ENCODE assay signal across 24 cellular contexts in the genomic region with DNA sequence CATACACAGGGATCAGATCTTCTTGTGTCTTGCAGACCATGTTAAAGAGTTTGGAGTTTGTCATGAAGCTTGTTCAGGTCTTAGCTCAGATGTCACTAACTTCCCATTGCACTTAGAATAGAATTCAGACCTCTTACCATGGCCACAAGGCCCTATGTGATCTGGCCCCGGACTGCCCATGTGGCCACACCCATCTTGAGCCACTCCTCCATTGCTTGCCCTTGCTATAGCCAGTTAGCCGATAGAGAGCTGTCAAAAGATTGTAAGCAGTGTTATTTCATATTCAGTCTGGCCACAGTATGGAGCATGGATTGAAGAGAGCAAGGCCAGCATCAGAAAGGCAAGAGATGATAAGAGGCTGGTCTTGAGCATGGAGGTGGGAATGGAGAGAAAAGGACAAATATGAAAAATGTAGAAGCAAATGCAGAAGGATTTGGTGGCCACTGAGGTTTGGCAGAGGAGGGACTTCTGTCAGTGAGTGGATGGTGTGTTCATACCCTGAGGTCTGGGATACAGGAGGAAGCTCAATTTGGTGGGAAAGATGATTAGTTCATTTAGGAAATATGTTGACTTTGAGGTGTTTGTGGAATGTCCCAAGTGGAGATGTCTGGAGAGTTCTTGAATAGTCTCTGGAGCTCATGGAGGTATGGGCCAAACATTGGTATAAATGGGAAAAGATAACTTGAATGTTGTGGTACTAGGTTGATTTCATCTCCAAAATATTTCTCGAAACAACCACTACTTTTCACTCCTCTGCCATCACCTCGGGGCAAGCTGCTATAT. TPM values are rescaled to one million over a fixed set of nuclear protein-coding genes. Genes with fewer than 3 reads are reported as not detected.
DNase-seq lines count a peak whose midpoint lies in the region; ATAC-seq, FAIRE-seq and TF ChIP-seq lines count a peak whose summit lies in the region.
"Had no signal": no experiment of that assay in that cellular context is flagged by ENCODE, and none has a peak within 500 bp of the region (broad histone marks: within the 10 kb centered on the region; RNA-seq: fewer than 3 reads in every experiment).

No MANE protein-coding gene starts in this region.

- ATAC-seq in K562 (peak; percentile 85), GM21576 (IDR thresholded peaks at IDR 0.05; ENCODE audit: unreplicated experiment) (no peak)
- ATAC-seq in naive thymus-derived CD4-positive, alpha-beta T cell: no peak
- ATAC-seq: Right ventricle myocardium inferior had no signal

- intact Hi-C loops in CD4-positive, alpha-beta memory T cell (cut with micrococcal nuclease): no loop called here
- intact Hi-C loops in K562 (cut with micrococcal nuclease): no loop called here
- intact Hi-C loops in naive thymus-derived CD4-positive, alpha-beta T cell (cut with micrococcal nuclease): no loop called here

- peaks cover 12% of the 10 kb centered on the region for H3K36me3 ChIP-seq in CD4-positive, alpha-beta memory T cell (ENCODE audit: insufficient read depth, low read length)
- H3K36me3 ChIP-seq in K562 (ENCODE audit: control insufficient read depth, insufficient read depth, low read length): peaks cover 76% of the 10 kb centered on the region
- H3K36me3 ChIP-seq in naive thymus-derived CD4-positive, alpha-beta T cell (ENCODE audit: control insufficient read depth in 2 of 3, insufficient read depth in 3 of 3, low read length in 3 of 3): peaks cover 0 to 22% (median 8%) of the 10 kb centered on the region in 3 experiments

- CTCF ChIA-PET in CD4-positive, alpha-beta memory T cell (lab: Charles Lee; ENCODE audit: partially characterized antibody): interaction anchor here (1.3 kb wide), 1 partner anchor 10 kb away, joined by 3 read pairs; no protein-coding TSS in a partner anchor
- CTCF ChIA-PET in K562 (lab: Yijun Ruan, JAX; ENCODE audit: low intra/inter-chr PET ratio): no interaction called here
- CTCF ChIA-PET in naive thymus-derived CD4-positive, alpha-beta T cell (lab: Charles Lee): interaction anchor here (1.1 to 2.9 kb wide), 4 partner anchors 28 to 143 kb away, joined by 4 to 7 read pairs (median 4); no protein-coding TSS in a partner anchor

- H3K4me1 ChIP-seq in CD4-positive, alpha-beta memory T cell (ENCODE audit: insufficient read depth, low read length): peaks cover 65% of the 10 kb centered on the region
- H3K4me1 ChIP-seq in K562 (replicated peaks in 1 of 2; ENCODE audit: control insufficient read depth in 2 of 2, insufficient read depth in 2 of 2, low read length in 2 of 2): peaks cover 0 to 5% of the 10 kb centered on the region in 2 experiments; a peak in 2 of 5 replicates
- H3K4me1 ChIP-seq in naive thymus-derived CD4-positive, alpha-beta T cell (ENCODE audit: control insufficient read depth in 2 of 2, insufficient read depth in 2 of 2, low read length in 2 of 2): peaks cover 17 to 19% of the 10 kb centered on the region in 2 donors

- peak; percentile 59 for FAIRE-seq in K562 (lab: Jason Lieb, UNC)

- DNase-seq in CD4-positive, alpha-beta memory T cell: no peak
- peak; percentile 27 for DNase-seq in LHCN-M2 (ENCODE audit: low read depth)
- DNase-seq in K562 (ENCODE audit: extremely low read depth in 1 of 4, low spot score in 3 of 4): peak in 2 of 4 experiments; percentile 21 to 35
- DNase-seq in naive thymus-derived CD4-positive, alpha-beta T cell: no peak
- no peak for DNase-seq in HFFc6
- no peak for DNase-seq in NAMALWA (ENCODE audit: low spot score)
- DNase-seq: activated CD4-positive, alpha-beta T cell treated with anti-CD3 and anti-CD28 coated beads, Interleukin-2, amount 50 U/mL, for 1 hour; activated CD8-positive, alpha-beta memory T cell treated with anti-CD3 and anti-CD28 coated beads, Interleukin-2, amount 50 U/mL, for 4 hours; activated effector memory CD4-positive, alpha-beta T cell treated with Interleukin-2 at 50 U/mL for 16 hours; AML-193; amniotic stem cell; central memory CD4-positive, alpha-beta T cell; effector CD4-positive, alpha-beta T cell; esophagus squamous epithelium; GDM1; NCI-H1694 treated with DMSO at 0.1 percent for 48 hours; spleen; T-helper 1 cell; upper lobe of left lung had no signal

- no peak for TF ChIP-seq EP300 in K562 (IDR thresholded peaks at IDR 0.05; ENCODE audit: low read length)

- peak overlapping the region in 1 of 2 experiments; percentile 1; a peak in 1 of 4 replicates for H3K9ac ChIP-seq in K562 (ENCODE audit: insufficient read depth in 1 of 2, low read depth in 2 of 2, low read length in 2 of 2)

- POLR2A ChIA-PET in CD4-positive, alpha-beta memory T cell (lab: Charles Lee; ENCODE audit: partially characterized antibody): interaction anchor here (0.6 to 1.2 kb wide), 3 partner anchors 10 to 155 kb away, joined by 3 to 5 read pairs (median 4); partner anchors contain the start of gene DGUOK
- POLR2A ChIA-PET in K562 (lab: Yijun Ruan, JAX): interaction anchor here (1.1 to 1.7 kb wide), 3 partner anchors 17 to 45 kb away, joined by 3 to 4 read pairs (median 3); no protein-coding TSS in a partner anchor
- POLR2A ChIA-PET in naive thymus-derived CD4-positive, alpha-beta T cell (lab: Charles Lee): interaction anchor here (0.8 to 2.0 kb wide), 7 partner anchors 9 to 50 kb away, joined by 3 to 7 read pairs (median 4); partner anchors contain the start of gene DGUOK

- no peak overlapping the region for H3K27ac ChIP-seq in CD4-positive, alpha-beta memory T cell (ENCODE audit: low read depth, low read length)
- H3K27ac ChIP-seq in K562 (ENCODE audit: extremely low read depth, low read depth, low read length): no peak overlapping the region
- H3K27ac ChIP-seq in naive thymus-derived CD4-positive, alpha-beta T cell (ENCODE audit: low read depth, low read length): no peak overlapping the region
- H3K27ac ChIP-seq: HL-60, spleen, upper lobe of left lung had no signal

- no peaks in the 10 kb centered on the region for H3K9me3 Mint-ChIP-seq in CD4-positive, alpha-beta memory T cell
- H3K9me3 Mint-ChIP-seq in naive thymus-derived CD4-positive, alpha-beta T cell: peaks cover 0 to 1% (median 0%) of the 10 kb centered on the region in 11 donors
- H3K9me3 Mint-ChIP-seq in HFFc6: no peaks in the 10 kb centered on the region
- H3K9me3 Mint-ChIP-seq: IgD-negative memory B cell, mesothelial cell of epicardium had no signal

- H4K20me1 ChIP-seq in K562 (replicated peaks; ENCODE audit: control insufficient read depth, insufficient read depth, low read length): peaks cover 21% of the 10 kb centered on the region

- no peaks in the 10 kb centered on the region for H3K27me3 ChIP-seq in CD4-positive, alpha-beta memory T cell (ENCODE audit: insufficient read depth, low read length)
- H3K27me3 ChIP-seq in K562 (ENCODE audit: control insufficient read depth in 2 of 2, insufficient read depth in 2 of 2, low read length in 2 of 2): no peaks in the 10 kb centered on the region
- no peaks in the 10 kb centered on the region for H3K27me3 ChIP-seq in naive thymus-derived CD4-positive, alpha-beta T cell (ENCODE audit: control insufficient read depth in 2 of 2, insufficient read depth in 2 of 2, low read length in 2 of 2)
- H3K27me3 ChIP-seq: esophagus squamous epithelium, spleen, upper lobe of left lung had no signal

- no peak overlapping the region for H3K4me2 ChIP-seq in K562 (ENCODE audit: insufficient read depth, low read length)

- TF ChIP-seq RAD21 in K562 (CRISPR knock-in tag; conservative IDR thresholded peaks at IDR 0.05 in 1 of 2, IDR thresholded peaks at IDR 0.05 in 1 of 2): no peak

- H3K4me3 ChIP-seq in CD4-positive, alpha-beta memory T cell (ENCODE audit: low read length in 2 of 2): no peak overlapping the region
- no peak overlapping the region for H3K4me3 ChIP-seq in K562
- H3K4me3 ChIP-seq in naive thymus-derived CD4-positive, alpha-beta T cell (ENCODE audit: low read length): no peak overlapping the region
- H3K4me3 ChIP-seq: esophagus squamous epithelium, spleen, upper lobe of left lung had no signal

- peaks cover 90% of the 10 kb centered on the region for H3K79me2 ChIP-seq in K562 (ENCODE audit: control insufficient read depth, insufficient read depth, low read length)

- H3K36me3 Mint-ChIP-seq in CD4-positive, alpha-beta memory T cell: peaks cover 23 to 75% of the 10 kb centered on the region in 2 donors
- H3K36me3 Mint-ChIP-seq in naive thymus-derived CD4-positive, alpha-beta T cell: peaks cover 0 to 42% (median 8%) of the 10 kb centered on the region in 5 donors
- H3K36me3 Mint-ChIP-seq in HFFc6 (ENCODE audit: low read depth): peaks cover 37% of the 10 kb centered on the region
- H3K36me3 Mint-ChIP-seq: IgD-negative memory B cell had no signal

- H3K4me1 Mint-ChIP-seq in CD4-positive, alpha-beta memory T cell: peaks cover 63 to 87% (median 74%) of the 10 kb centered on the region in 4 donors
- peaks cover 50 to 92% (median 89%) of the 10 kb centered on the region in 7 donors for H3K4me1 Mint-ChIP-seq in naive thymus-derived CD4-positive, alpha-beta T cell
- H3K4me1 Mint-ChIP-seq in HFFc6 (ENCODE audit: low read depth): peaks cover 76% of the 10 kb centered on the region
- H3K4me1 Mint-ChIP-seq: mesothelial cell of epicardium had no signal

- in situ Hi-C loops in K562 (cut with MboI): no loop called here

- WGBS in K562 (ENCODE audit: insufficient coverage, low coverage, missing lambda C conversion rate): 42% methylated on average over 4 of the region's 4 CpGs

- no peaks in the 10 kb centered on the region for H3K9me3 ChIP-seq in CD4-positive, alpha-beta memory T cell (ENCODE audit: control insufficient read depth in 1 of 2, low read length in 2 of 2)
- no peaks in the 10 kb centered on the region for H3K9me3 ChIP-seq in K562 (replicated peaks; ENCODE audit: control insufficient read depth, insufficient read depth, low read depth, low read length)
- H3K9me3 ChIP-seq in naive thymus-derived CD4-positive, alpha-beta T cell (ENCODE audit: control insufficient read depth in 2 of 3, low read length in 3 of 3): no peaks in the 10 kb centered on the region
- H3K9me3 ChIP-seq: esophagus squamous epithelium, spleen, upper lobe of left lung had no signal

- no peak for TF ChIP-seq CTCF in K562 (IDR thresholded peaks at IDR 0.05 in 2 of 3, conservative IDR thresholded peaks at IDR 0.05 in 1 of 3; ENCODE audit: insufficient read depth in 2 of 3, low read depth in 1 of 3, low read length in 3 of 3)
- TF ChIP-seq CTCF in HFFc6 (IDR thresholded peaks at IDR 0.05): no peak

- H2AFZ ChIP-seq in K562 (ENCODE audit: low read depth, low read length): no peak overlapping the region

- no peak for TF ChIP-seq POLR2A in K562 (conservative IDR thresholded peaks at IDR 0.05)

- no peaks in the 10 kb centered on the region for H3K27me3 Mint-ChIP-seq in CD4-positive, alpha-beta memory T cell
- H3K27me3 Mint-ChIP-seq in naive thymus-derived CD4-positive, alpha-beta T cell: no peaks in the 10 kb centered on the region
- H3K27me3 Mint-ChIP-seq in HFFc6 (ENCODE audit: insufficient read depth): no peaks in the 10 kb centered on the region
- H3K27me3 Mint-ChIP-seq: IgD-negative memory B cell had no signal

- H3K9me1 ChIP-seq in K562 (ENCODE audit: control insufficient read depth, insufficient read depth, low read length): peaks cover 3% of the 10 kb centered on the region

- peak overlapping the region; percentile 19 to 87 (median 59) for H3K27ac Mint-ChIP-seq in CD4-positive, alpha-beta memory T cell
- peak overlapping the region in 8 of 9 donors; percentile 2 to 90 (median 46) for H3K27ac Mint-ChIP-seq in naive thymus-derived CD4-positive, alpha-beta T cell
- no peak overlapping the region for H3K27ac Mint-ChIP-seq in HFFc6
- H3K27ac Mint-ChIP-seq: mesothelial cell of epicardium had no signal

- no TSS peak for BruUV-seq in K562 (replicated peaks; lab: Mats Ljungman, UMichigan)

- H3K4me3 Mint-ChIP-seq in CD4-positive, alpha-beta memory T cell: peak overlapping the region in 2 of 8 donors; percentile 4 to 5
- peak overlapping the region in 3 of 10 donors; percentile 1 to 9 (median 6) for H3K4me3 Mint-ChIP-seq in naive thymus-derived CD4-positive, alpha-beta T cell
- H3K4me3 Mint-ChIP-seq in HFFc6: no peak overlapping the region
- H3K4me3 Mint-ChIP-seq: IgD-negative memory B cell, mesothelial cell of epicardium had no signal

RNA-seq across cellular contexts. Expression of gene DGUOK, which starts 10.6 kb away (rescaled TPM):
- total RNA-seq in CD4-positive, alpha-beta memory T cell: 10 to 100 TPM; 52.2 to 55.5 TPM
- polyA plus RNA-seq in CD4-positive, alpha-beta memory T cell: 100 to 1,000 TPM; 185 to 199 TPM
- total RNA-seq in LHCN-M2 (2014; rRNA removed) (87.3 and 103 TPM in 2 replicates), K562 (2014; rRNA removed) (67.0 and 68.4 TPM in 2 replicates), K562 (2014; rRNA removed; fragmentation: Illumina TruSeq; extraction: Trizol) (79.0 and 87.6 TPM in 2 replicates), K562 (2015; rRNA removed; fragmentation: Illumina TruSeq; extraction: Trizol) (83.4 and 91.1 TPM in 2 replicates), K562 (2021) (91.7 and 92.5 TPM in 2 replicates)
- 107 TPM for polyA plus RNA-seq in LHCN-M2 (2012)
- total RNA-seq in K562 (2011; cell fraction: chromatin; rRNA removed; ENCODE audit: low replicate concordance): 33.8 and 38.3 TPM in 2 replicates
- total RNA-seq in K562 (2011; cell fraction: nucleolus; rRNA removed): 33.5 and 37.1 TPM in 2 replicates
- 36.7 and 58.4 TPM in 2 replicates for total RNA-seq in K562 (2011; cell fraction: nucleoplasm; rRNA removed)
- polyA plus RNA-seq in K562 (2011; rRNA removed) (129 and 170 TPM in 2 replicates), K562 (2014; fragmentation: Illumina TruSeq; extraction: Trizol) (139 and 147 TPM in 2 replicates), K562 (2014; fragmentation: Nextera tagmentation; extraction: Ambion mirVana) (100 to 1,000 TPM; 258 to 288 TPM), K562 (2014; rRNA removed) (126 and 140 TPM in 2 replicates)
- 125 and 156 TPM in 2 replicates for polyA plus RNA-seq in K562 (2011; cell fraction: cytosol; rRNA removed)
- 64.6 and 74.4 TPM in 2 replicates for polyA plus RNA-seq in K562 (2011; cell fraction: nucleus; rRNA removed)
- 79.1 and 122 TPM in 2 replicates for polyA plus RNA-seq in K562 (2012)
- 33.3 and 40.1 TPM in 2 replicates for polyA minus RNA-seq in K562 (2011; rRNA and poly(A)+ RNA removed)
- polyA minus RNA-seq in K562 (2011; cell fraction: cytosol; rRNA and poly(A)+ RNA removed): 25.8 and 39.5 TPM in 2 replicates
- 28.5 and 30.0 TPM in 2 replicates for polyA minus RNA-seq in K562 (2011; cell fraction: nucleus; rRNA and poly(A)+ RNA removed)
- 10 to 100 TPM; 43.1 to 73.9 (median 65.8) TPM for total RNA-seq in naive thymus-derived CD4-positive, alpha-beta T cell
- 100 to 1,000 TPM; 207 to 220 TPM for polyA plus RNA-seq in naive thymus-derived CD4-positive, alpha-beta T cell
- 10 to 100 TPM; 63.2 to 73.3 (median 69.3) TPM for total RNA-seq in HFFc6 (2021; fragmentation: NEBNext Ultra II Directional; extraction: Animal tissue kit (Norgen Biotek cat#: 25700))

RNA-seq across cellular contexts. Expression of gene ACTG2, which starts 44.5 kb away (rescaled TPM):
- not detected for total RNA-seq in CD4-positive, alpha-beta memory T cell
- polyA plus RNA-seq in CD4-positive, alpha-beta memory T cell: not detected
- total RNA-seq in LHCN-M2 (2014; rRNA removed) (2.3 and 2.9 TPM in 2 replicates), K562 (2014; rRNA removed) (not detected in 2 replicates), K562 (2014; rRNA removed; fragmentation: Illumina TruSeq; extraction: Trizol) (not detected in 2 replicates), K562 (2015; rRNA removed; fragmentation: Illumina TruSeq; extraction: Trizol) (not detected in 2 replicates), K562 (2021) (0.60 and 0.67 TPM in 2 replicates)
- 0.49 TPM for polyA plus RNA-seq in LHCN-M2 (2012)
- not detected in 2 replicates for total RNA-seq in K562 (2011; cell fraction: chromatin; rRNA removed; ENCODE audit: low replicate concordance)
- total RNA-seq in K562 (2011; cell fraction: nucleolus; rRNA removed): not detected in 2 replicates
- total RNA-seq in K562 (2011; cell fraction: nucleoplasm; rRNA removed): not detected in 2 replicates
- polyA plus RNA-seq in K562 (2011; rRNA removed) (not detected in 2 replicates), K562 (2014; fragmentation: Illumina TruSeq; extraction: Trizol) (not detected in 2 replicates), K562 (2014; fragmentation: Nextera tagmentation; extraction: Ambion mirVana) (under 1 TPM in 1 of 2 experiments, not detected in 1; 0.06 TPM), K562 (2014; rRNA removed) (not detected in 2 replicates)
- polyA plus RNA-seq in K562 (2011; cell fraction: cytosol; rRNA removed): not detected in 2 replicates
- not detected in 2 replicates for polyA plus RNA-seq in K562 (2011; cell fraction: nucleus; rRNA removed)
- 0.22 and 0.39 TPM in 2 replicates for polyA plus RNA-seq in K562 (2012)
- polyA minus RNA-seq in K562 (2011; rRNA and poly(A)+ RNA removed): not detected in 2 replicates
- polyA minus RNA-seq in K562 (2011; cell fraction: cytosol; rRNA and poly(A)+ RNA removed): not detected in 2 replicates
- polyA minus RNA-seq in K562 (2011; cell fraction: nucleus; rRNA and poly(A)+ RNA removed): not detected in 2 replicates
- not detected for total RNA-seq in naive thymus-derived CD4-positive, alpha-beta T cell
- polyA plus RNA-seq in naive thymus-derived CD4-positive, alpha-beta T cell: not detected
- total RNA-seq in HFFc6 (2021; fragmentation: NEBNext Ultra II Directional; extraction: Animal tissue kit (Norgen Biotek cat#: 25700)): 1 to 10 TPM in 4 of 6 experiments, under 1 TPM in 2; 0.17 to 2.3 (median 2.1) TPM
- polyA plus RNA-seq: IgD-negative memory B cell had no signal

RNA-seq across cellular contexts. Expression of gene TET3, which starts 47.4 kb away (rescaled TPM):
- total RNA-seq in CD4-positive, alpha-beta memory T cell: 10 to 100 TPM; 18.2 to 19.4 TPM
- polyA plus RNA-seq in CD4-positive, alpha-beta memory T cell: under 1 TPM; 0.03 to 0.57 TPM
- total RNA-seq in LHCN-M2 (2014; rRNA removed) (2.9 and 3.7 TPM in 2 replicates), K562 (2014; rRNA removed) (4.9 and 7.1 TPM in 2 replicates), K562 (2014; rRNA removed; fragmentation: Illumina TruSeq; extraction: Trizol) (5.4 and 5.6 TPM in 2 replicates), K562 (2015; rRNA removed; fragmentation: Illumina TruSeq; extraction: Trizol) (6.3 and 6.4 TPM in 2 replicates), K562 (2021) (15.5 and 16.3 TPM in 2 replicates)
- 1.2 TPM for polyA plus RNA-seq in LHCN-M2 (2012)
- 24.7 and 26.6 TPM in 2 replicates for total RNA-seq in K562 (2011; cell fraction: chromatin; rRNA removed; ENCODE audit: low replicate concordance)
- 14.5 and 15.1 TPM in 2 replicates for total RNA-seq in K562 (2011; cell fraction: nucleolus; rRNA removed)
- total RNA-seq in K562 (2011; cell fraction: nucleoplasm; rRNA removed): 20.1 and 32.4 TPM in 2 replicates
- polyA plus RNA-seq in K562 (2011; rRNA removed) (3.2 and 5.2 TPM in 2 replicates), K562 (2014; fragmentation: Illumina TruSeq; extraction: Trizol) (8.7 and 9.0 TPM in 2 replicates), K562 (2014; fragmentation: Nextera tagmentation; extraction: Ambion mirVana) (under 1 TPM; 0.35 to 0.58 TPM), K562 (2014; rRNA removed) (5.3 and 5.5 TPM in 2 replicates)
- polyA plus RNA-seq in K562 (2011; cell fraction: cytosol; rRNA removed): 3.0 and 3.4 TPM in 2 replicates
- polyA plus RNA-seq in K562 (2011; cell fraction: nucleus; rRNA removed): 7.8 and 14.6 TPM in 2 replicates
- polyA plus RNA-seq in K562 (2012): 6.3 and 6.6 TPM in 2 replicates
- 6.5 and 10.2 TPM in 2 replicates for polyA minus RNA-seq in K562 (2011; rRNA and poly(A)+ RNA removed)
- polyA minus RNA-seq in K562 (2011; cell fraction: cytosol; rRNA and poly(A)+ RNA removed): 10.4 and 12.0 TPM in 2 replicates
- 5.7 and 7.3 TPM in 2 replicates for polyA minus RNA-seq in K562 (2011; cell fraction: nucleus; rRNA and poly(A)+ RNA removed)
- 10 to 100 TPM; 19.1 to 38.6 (median 28.6) TPM for total RNA-seq in naive thymus-derived CD4-positive, alpha-beta T cell
- polyA plus RNA-seq in naive thymus-derived CD4-positive, alpha-beta T cell: 1 to 10 TPM in 1 of 2 donors, under 1 TPM in 1; 0.77 to 1.1 TPM
- total RNA-seq in HFFc6 (2021; fragmentation: NEBNext Ultra II Directional; extraction: Animal tissue kit (Norgen Biotek cat#: 25700)): 1 to 10 TPM; 3.2 to 3.7 (median 3.4) TPM
